24 cellular contexts compared by ENCODE assay signal in the genomic region with DNA sequence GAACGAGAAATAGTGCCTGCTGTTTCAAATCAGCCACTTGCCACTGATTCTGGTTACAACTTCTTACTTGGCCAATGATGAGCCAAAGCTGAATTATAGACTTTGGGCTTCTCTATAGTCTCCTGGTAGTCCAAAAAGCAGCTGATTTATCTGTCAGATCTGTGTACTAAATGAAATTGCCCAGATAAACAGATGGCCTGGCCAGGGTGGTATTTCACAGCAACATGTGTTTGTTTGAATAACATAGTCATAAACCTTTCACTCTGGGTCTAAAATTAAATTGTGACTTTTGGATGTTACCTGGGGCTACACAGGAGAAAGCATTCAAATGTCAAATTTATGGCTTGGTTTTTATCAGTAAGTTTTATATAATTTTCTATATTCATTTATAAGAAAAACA.
"Had no signal": no experiment of that assay in that cellular context is flagged by ENCODE, and none has a peak within 500 bp of the region (broad histone marks: within the 10 kb centered on the region; RNA-seq: fewer than 3 reads in every experiment).

No MANE protein-coding gene starts in this region.

- H3K36me3 ChIP-seq: left ventricle myocardium inferior, ovary, right atrium auricular region, right lobe of liver, stomach, thyroid gland, transverse colon, upper lobe of left lung, vagina had no signal

- H3K4me3 ChIP-seq: left ventricle myocardium inferior, lung, ovary, right atrium auricular region, right lobe of liver, smooth muscle cell, stomach, testis, thyroid gland, transverse colon, upper lobe of left lung, vagina had no signal

- ATAC-seq: naive thymus-derived CD4-positive, alpha-beta T cell; natural killer cell treated with Interleukin-12 subunit alpha and Interleukin-12 subunit beta and Interleukin-15 and Interleukin-18, amount 100 ng/mL, for 72 hours; right lobe of liver; stimulated activated memory B cell treated with anti-CD40 and anti-IgM and Interleukin-4, amounts not matched to agents 10 μg/mL and 1 μg/mL and 100 μg/mL, for 72 hours had no signal

- H3K27ac ChIP-seq: left ventricle myocardium inferior, ovary, right atrium auricular region, right lobe of liver, stomach, testis, thyroid gland, transverse colon, upper lobe of left lung, vagina had no signal

- H3K4me3 Mint-ChIP-seq: mesothelial cell of epicardium; naive thymus-derived CD4-positive, alpha-beta T cell; natural killer cell treated with Interleukin-12 subunit alpha and Interleukin-12 subunit beta and Interleukin-15 and Interleukin-18, amount 100 ng/mL, for 72 hours; stimulated activated memory B cell treated with anti-CD40 and anti-IgM and Interleukin-4, amounts not matched to agents 10 μg/mL and 1 μg/mL and 100 μg/mL, for 72 hours had no signal

- H3K9me3 ChIP-seq: left ventricle myocardium inferior, ovary, right atrium auricular region, right lobe of liver, stomach, testis, thyroid gland, transverse colon, upper lobe of left lung, vagina had no signal

- H3K27ac Mint-ChIP-seq: mesothelial cell of epicardium; naive thymus-derived CD4-positive, alpha-beta T cell; natural killer cell treated with Interleukin-12 subunit alpha and Interleukin-12 subunit beta and Interleukin-15 and Interleukin-18, amount 100 ng/mL, for 72 hours; progenitor cell of endocrine pancreas; stimulated activated memory B cell treated with anti-CD40 and anti-IgM and Interleukin-4, amounts not matched to agents 10 μg/mL and 1 μg/mL and 100 μg/mL, for 72 hours had no signal

- H3K9me3 Mint-ChIP-seq: mesothelial cell of epicardium; naive thymus-derived CD4-positive, alpha-beta T cell; natural killer cell treated with Interleukin-12 subunit alpha and Interleukin-12 subunit beta and Interleukin-15 and Interleukin-18, amount 100 ng/mL, for 72 hours; stimulated activated memory B cell treated with anti-CD40 and anti-IgM and Interleukin-4, amounts not matched to agents 10 μg/mL and 1 μg/mL and 100 μg/mL, for 72 hours had no signal

- DNase-seq: islet precursor cell; left ventricle myocardium inferior; mesendoderm; naive thymus-derived CD4-positive, alpha-beta T cell; ovary; right lobe of liver; stimulated activated CD4-positive, alpha-beta T cell treated with anti-CD3 and anti-CD28 coated beads, Interleukin-1b, Interleukin-23, amount 100 ng/mL, for 48 hours; stimulated activated CD4-positive, alpha-beta T cell treated with anti-CD3 and anti-CD28 coated beads, Interleukin-2, amount 100 ng/mL, for 48 hours; stimulated activated CD4-positive, alpha-beta T cell treated with anti-CD3 and anti-CD28 coated beads, Interleukin-4, amount 100 ng/mL, for 4 hours; stimulated activated CD8-positive, alpha-beta memory T cell treated with anti-CD3 and anti-CD28 coated beads, Interleukin-4, amount 100 ng/mL, for 48 hours; stimulated activated naive CD4-positive, alpha-beta T cell treated with Interleukin-2 at 50 U/mL for 16 hours; stomach; testis; thyroid gland; transverse colon; upper lobe of left lung had no signal

- H3K4me1 Mint-ChIP-seq: mesothelial cell of epicardium; naive thymus-derived CD4-positive, alpha-beta T cell; stimulated activated memory B cell treated with anti-CD40 and anti-IgM and Interleukin-4, amounts not matched to agents 10 μg/mL and 1 μg/mL and 100 μg/mL, for 72 hours had no signal

- H3K36me3 Mint-ChIP-seq: mesothelial cell of epicardium; natural killer cell treated with Interleukin-12 subunit alpha and Interleukin-12 subunit beta and Interleukin-15 and Interleukin-18, amount 100 ng/mL, for 72 hours; stimulated activated memory B cell treated with anti-CD40 and anti-IgM and Interleukin-4, amounts not matched to agents 10 μg/mL and 1 μg/mL and 100 μg/mL, for 72 hours had no signal

- H3K4me1 ChIP-seq: left ventricle myocardium inferior, right atrium auricular region, right lobe of liver, stomach, testis, thyroid gland, transverse colon, upper lobe of left lung, vagina had no signal

- H3K27me3 ChIP-seq: ovary, right atrium auricular region, right lobe of liver, stomach, testis, thyroid gland, transverse colon, upper lobe of left lung, vagina had no signal

- H3K27me3 Mint-ChIP-seq: natural killer cell treated with Interleukin-12 subunit alpha and Interleukin-12 subunit beta and Interleukin-15 and Interleukin-18, amount 100 ng/mL, for 72 hours; progenitor cell of endocrine pancreas; stimulated activated memory B cell treated with anti-CD40 and anti-IgM and Interleukin-4, amounts not matched to agents 10 μg/mL and 1 μg/mL and 100 μg/mL, for 72 hours had no signal
